In the genomic region with DNA sequence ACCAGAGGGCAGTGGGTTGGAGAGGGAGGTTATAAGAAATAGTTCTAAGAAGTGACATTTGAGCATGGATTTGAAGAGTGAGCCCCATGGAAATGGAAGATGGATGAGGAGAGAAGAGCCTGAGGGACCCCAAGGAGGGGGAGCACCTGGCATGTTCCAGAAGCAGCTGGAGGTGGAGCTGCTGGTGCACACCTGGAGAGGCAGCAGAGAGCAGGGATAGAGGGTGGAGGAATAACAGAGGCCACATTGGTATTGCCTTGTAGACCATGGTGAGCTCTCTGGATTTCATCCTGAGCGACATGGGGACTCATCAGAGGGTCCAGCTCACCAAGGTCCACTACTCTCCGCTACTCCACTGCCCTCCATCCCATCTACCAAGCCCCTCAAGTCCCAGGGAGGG, we compare ENCODE assay signal across 1 cellular context.
TF ChIP-seq lines count a peak whose summit lies in the region.

No MANE protein-coding gene starts in this region.

TF ChIP-seq in WTC11, 78 proteins besides CTCF, POLR2A, EP300 and RAD21:
- TF ChIP-seq, protein P1, sequence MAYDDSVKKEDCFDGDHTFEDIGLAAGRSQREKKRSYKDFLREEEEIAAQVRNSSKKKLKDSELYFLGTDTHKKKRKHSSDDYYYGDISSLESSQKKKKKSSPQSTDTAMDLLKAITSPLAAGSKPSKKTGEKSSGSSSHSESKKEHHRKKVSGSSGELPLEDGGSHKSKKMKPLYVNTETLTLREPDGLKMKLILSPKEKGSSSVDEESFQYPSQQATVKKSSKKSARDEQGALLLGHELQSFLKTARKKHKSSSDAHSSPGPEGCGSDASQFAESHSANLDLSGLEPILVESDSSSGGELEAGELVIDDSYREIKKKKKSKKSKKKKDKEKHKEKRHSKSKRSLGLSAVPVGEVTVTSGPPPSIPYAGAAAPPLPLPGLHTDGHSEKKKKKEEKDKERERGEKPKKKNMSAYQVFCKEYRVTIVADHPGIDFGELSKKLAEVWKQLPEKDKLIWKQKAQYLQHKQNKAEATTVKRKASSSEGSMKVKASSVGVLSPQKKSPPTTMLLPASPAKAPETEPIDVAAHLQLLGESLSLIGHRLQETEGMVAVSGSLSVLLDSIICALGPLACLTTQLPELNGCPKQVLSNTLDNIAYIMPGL (CRISPR knock-in tag; IDR thresholded peaks at IDR 0.05), result no peak
- TF ChIP-seq, protein P2, sequence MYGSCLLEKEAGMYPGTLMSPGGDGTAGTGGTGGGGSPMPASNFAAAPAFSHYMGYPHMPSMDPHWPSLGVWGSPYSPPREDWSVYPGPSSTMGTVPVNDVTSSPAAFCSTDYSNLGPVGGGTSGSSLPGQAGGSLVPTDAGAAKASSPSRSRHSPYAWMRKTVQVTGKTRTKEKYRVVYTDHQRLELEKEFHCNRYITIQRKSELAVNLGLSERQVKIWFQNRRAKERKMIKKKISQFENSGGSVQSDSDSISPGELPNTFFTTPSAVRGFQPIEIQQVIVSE (CRISPR knock-in tag; IDR thresholded peaks at IDR 0.05; ENCODE audit: borderline replicate concordance), result no peak
- TF ChIP-seq HMGA2 (CRISPR knock-in tag; IDR thresholded peaks at IDR 0.05) (no peak), CBFB (CRISPR knock-in tag; IDR thresholded peaks at IDR 0.05; ENCODE audit: low read depth) (no peak), RORB (CRISPR knock-in tag; IDR thresholded peaks at IDR 0.05) (no peak), SP1 (CRISPR knock-in tag; conservative IDR thresholded peaks at IDR 0.05) (no peak), PRRX2 (CRISPR knock-in tag; IDR thresholded peaks at IDR 0.05) (no peak)
- TF ChIP-seq, protein P3, sequence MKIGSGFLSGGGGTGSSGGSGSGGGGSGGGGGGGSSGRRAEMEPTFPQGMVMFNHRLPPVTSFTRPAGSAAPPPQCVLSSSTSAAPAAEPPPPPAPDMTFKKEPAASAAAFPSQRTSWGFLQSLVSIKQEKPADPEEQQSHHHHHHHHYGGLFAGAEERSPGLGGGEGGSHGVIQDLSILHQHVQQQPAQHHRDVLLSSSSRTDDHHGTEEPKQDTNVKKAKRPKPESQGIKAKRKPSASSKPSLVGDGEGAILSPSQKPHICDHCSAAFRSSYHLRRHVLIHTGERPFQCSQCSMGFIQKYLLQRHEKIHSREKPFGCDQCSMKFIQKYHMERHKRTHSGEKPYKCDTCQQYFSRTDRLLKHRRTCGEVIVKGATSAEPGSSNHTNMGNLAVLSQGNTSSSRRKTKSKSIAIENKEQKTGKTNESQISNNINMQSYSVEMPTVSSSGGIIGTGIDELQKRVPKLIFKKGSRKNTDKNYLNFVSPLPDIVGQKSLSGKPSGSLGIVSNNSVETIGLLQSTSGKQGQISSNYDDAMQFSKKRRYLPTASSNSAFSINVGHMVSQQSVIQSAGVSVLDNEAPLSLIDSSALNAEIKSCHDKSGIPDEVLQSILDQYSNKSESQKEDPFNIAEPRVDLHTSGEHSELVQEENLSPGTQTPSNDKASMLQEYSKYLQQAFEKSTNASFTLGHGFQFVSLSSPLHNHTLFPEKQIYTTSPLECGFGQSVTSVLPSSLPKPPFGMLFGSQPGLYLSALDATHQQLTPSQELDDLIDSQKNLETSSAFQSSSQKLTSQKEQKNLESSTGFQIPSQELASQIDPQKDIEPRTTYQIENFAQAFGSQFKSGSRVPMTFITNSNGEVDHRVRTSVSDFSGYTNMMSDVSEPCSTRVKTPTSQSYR (CRISPR knock-in tag; IDR thresholded peaks at IDR 0.05), result no peak
- TF ChIP-seq, protein P4, sequence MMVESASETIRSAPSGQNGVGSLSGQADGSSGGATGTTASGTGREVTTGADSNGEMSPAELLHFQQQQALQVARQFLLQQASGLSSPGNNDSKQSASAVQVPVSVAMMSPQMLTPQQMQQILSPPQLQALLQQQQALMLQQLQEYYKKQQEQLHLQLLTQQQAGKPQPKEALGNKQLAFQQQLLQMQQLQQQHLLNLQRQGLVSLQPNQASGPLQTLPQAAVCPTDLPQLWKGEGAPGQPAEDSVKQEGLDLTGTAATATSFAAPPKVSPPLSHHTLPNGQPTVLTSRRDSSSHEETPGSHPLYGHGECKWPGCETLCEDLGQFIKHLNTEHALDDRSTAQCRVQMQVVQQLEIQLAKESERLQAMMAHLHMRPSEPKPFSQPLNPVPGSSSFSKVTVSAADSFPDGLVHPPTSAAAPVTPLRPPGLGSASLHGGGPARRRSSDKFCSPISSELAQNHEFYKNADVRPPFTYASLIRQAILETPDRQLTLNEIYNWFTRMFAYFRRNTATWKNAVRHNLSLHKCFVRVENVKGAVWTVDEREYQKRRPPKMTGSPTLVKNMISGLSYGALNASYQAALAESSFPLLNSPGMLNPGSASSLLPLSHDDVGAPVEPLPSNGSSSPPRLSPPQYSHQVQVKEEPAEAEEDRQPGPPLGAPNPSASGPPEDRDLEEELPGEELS (CRISPR knock-in tag; IDR thresholded peaks at IDR 0.05), result no peak
- TF ChIP-seq, protein P5, sequence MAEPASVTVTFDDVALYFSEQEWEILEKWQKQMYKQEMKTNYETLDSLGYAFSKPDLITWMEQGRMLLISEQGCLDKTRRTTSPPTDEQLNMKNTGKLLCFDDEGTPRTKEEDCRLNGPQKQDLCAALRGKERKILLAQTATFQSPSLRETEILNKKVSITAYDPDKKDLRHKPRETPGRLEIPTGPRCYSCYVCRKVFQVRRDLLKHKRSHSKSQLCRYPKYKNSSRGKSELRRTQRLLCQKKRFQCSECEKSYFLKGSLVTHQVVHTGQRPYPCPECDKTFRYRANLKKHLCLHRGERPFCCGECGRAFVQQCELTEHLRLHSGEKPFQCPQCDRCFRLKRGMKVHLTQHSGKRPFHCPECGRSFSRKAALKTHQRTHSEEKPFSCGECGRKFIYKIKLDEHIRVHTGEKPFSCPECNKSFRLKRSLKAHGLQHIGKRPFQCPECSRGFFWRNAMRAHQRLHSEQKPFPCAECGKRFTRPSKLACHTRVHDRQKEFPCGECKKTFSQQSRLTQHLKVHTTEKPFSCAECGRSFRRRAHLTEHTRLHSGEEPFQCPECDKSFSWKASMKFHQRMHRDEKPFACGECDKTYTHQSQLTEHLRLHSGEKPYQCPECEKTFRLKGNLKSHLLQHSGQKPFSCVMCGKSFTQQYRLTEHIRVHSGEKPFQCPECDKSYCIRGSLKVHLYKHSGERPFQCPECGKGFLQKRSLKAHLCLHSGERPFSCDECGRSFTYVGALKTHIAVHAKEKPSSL (CRISPR knock-in tag; conservative IDR thresholded peaks at IDR 0.05), result no peak
- TF ChIP-seq, protein P6, sequence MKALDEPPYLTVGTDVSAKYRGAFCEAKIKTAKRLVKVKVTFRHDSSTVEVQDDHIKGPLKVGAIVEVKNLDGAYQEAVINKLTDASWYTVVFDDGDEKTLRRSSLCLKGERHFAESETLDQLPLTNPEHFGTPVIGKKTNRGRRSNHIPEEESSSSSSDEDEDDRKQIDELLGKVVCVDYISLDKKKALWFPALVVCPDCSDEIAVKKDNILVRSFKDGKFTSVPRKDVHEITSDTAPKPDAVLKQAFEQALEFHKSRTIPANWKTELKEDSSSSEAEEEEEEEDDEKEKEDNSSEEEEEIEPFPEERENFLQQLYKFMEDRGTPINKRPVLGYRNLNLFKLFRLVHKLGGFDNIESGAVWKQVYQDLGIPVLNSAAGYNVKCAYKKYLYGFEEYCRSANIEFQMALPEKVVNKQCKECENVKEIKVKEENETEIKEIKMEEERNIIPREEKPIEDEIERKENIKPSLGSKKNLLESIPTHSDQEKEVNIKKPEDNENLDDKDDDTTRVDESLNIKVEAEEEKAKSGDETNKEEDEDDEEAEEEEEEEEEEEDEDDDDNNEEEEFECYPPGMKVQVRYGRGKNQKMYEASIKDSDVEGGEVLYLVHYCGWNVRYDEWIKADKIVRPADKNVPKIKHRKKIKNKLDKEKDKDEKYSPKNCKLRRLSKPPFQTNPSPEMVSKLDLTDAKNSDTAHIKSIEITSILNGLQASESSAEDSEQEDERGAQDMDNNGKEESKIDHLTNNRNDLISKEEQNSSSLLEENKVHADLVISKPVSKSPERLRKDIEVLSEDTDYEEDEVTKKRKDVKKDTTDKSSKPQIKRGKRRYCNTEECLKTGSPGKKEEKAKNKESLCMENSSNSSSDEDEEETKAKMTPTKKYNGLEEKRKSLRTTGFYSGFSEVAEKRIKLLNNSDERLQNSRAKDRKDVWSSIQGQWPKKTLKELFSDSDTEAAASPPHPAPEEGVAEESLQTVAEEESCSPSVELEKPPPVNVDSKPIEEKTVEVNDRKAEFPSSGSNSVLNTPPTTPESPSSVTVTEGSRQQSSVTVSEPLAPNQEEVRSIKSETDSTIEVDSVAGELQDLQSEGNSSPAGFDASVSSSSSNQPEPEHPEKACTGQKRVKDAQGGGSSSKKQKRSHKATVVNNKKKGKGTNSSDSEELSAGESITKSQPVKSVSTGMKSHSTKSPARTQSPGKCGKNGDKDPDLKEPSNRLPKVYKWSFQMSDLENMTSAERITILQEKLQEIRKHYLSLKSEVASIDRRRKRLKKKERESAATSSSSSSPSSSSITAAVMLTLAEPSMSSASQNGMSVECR (CRISPR knock-in tag; IDR thresholded peaks at IDR 0.05; ENCODE audit: borderline replicate concordance), result no peak
